ENCODE assay signal across 32 cellular contexts in the genomic region with DNA sequence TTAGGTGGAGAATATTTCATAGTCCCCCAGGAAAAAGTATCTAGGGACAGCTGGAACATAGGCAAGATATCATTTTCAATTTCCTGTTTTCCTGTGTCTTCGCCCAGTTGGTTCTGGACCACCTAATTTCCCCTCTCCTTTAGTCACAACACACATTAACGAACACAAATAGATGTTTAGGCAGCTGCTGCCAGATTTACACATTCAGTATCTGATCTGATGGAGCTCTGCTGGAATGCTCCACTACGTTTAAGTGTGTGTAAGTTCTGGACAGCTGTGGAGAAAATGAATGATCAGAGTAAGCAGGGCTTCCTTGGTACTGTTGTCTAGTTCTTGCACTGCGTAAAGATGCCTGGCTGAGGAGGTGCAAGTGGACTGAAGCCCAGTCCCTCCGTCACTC.
"Had no signal": no experiment of that assay in that cellular context is flagged by ENCODE, and none has a peak within 500 bp of the region (broad histone marks: within the 10 kb centered on the region; RNA-seq: fewer than 3 reads in every experiment).

No MANE protein-coding gene starts in this region.

- H3K27me3 ChIP-seq: ascending aorta, cardiac muscle cell, SJSA1 had no signal

- H3K4me1 ChIP-seq: ascending aorta, SJSA1 had no signal

- ATAC-seq: activated CD4-positive, CD25-positive, alpha-beta regulatory T cell treated with anti-CD3 and anti-CD28 coated beads, Interleukin-2, amount 50 U/mL, for 24 hours had no signal

- H3K27ac Mint-ChIP-seq: activated CD4-positive, alpha-beta T cell treated with anti-CD3 and anti-CD28 coated beads for 36 hours; activated CD4-positive, alpha-beta T cell treated with anti-CD3 and anti-CD28 coated beads, Interleukin-2, amount 10 ng/mL, durations not matched to agents 7 days and 5 days; activated CD8-positive, alpha-beta T cell treated with anti-CD3 and anti-CD28 coated beads, Interleukin-2, amount 10 ng/mL, durations not matched to agents 7 days and 5 days; activated naive CD4-positive, alpha-beta T cell treated with anti-CD3 and anti-CD28 coated beads, Interleukin-2, amount 50 U/mL, for 24 hours; activated naive CD8-positive, alpha-beta T cell treated with anti-CD3 and anti-CD28 coated beads, Interleukin-2, amount 10 ng/mL, durations not matched to agents 7 days and 5 days; activated T-cell treated with anti-CD3 and anti-CD28 coated beads, Interleukin-2, amount 50 U/mL, for 24 hours; activated T-helper 2 cell treated with anti-CD3 and anti-CD28 coated beads, Interferon-gamma antibody, Interleukin-2, Interleukin-4, amounts not matched to agents 10 μg/mL and 5 μg/mL and 100 μg/mL, durations not matched to agents 14 hours and 24 hours and 36 hours; T-helper 1 cell treated with Interleukin-12 subunit alpha and Interleukin-12 subunit beta and Interleukin-4 antibody, amounts not matched to agents 30 μg/mL and 1 μg/mL, for 36 hours; T-helper 2 cell treated with Interferon-gamma antibody and Interleukin-4, amounts not matched to agents 5 μg/mL and 100 μg/mL, for 36 hours; WTC11 had no signal

- H3K27ac ChIP-seq: ascending aorta, cardiac muscle cell, SJSA1 had no signal

- H3K4me3 Mint-ChIP-seq: activated CD4-positive, alpha-beta T cell treated with anti-CD3 and anti-CD28 coated beads for 36 hours; activated CD4-positive, alpha-beta T cell treated with anti-CD3 and anti-CD28 coated beads, Interleukin-2, amount 10 ng/mL, durations not matched to agents 7 days and 5 days; activated CD8-positive, alpha-beta T cell treated with anti-CD3 and anti-CD28 coated beads, Interleukin-2, amount 10 ng/mL, durations not matched to agents 7 days and 5 days; activated naive CD4-positive, alpha-beta T cell treated with anti-CD3 and anti-CD28 coated beads, Interleukin-2, amount 50 U/mL, for 24 hours; activated naive CD8-positive, alpha-beta T cell treated with anti-CD3 and anti-CD28 coated beads, Interleukin-2, amount 10 ng/mL, durations not matched to agents 7 days and 5 days; activated T-cell treated with anti-CD3 and anti-CD28 coated beads, Interleukin-2, amount 50 U/mL, for 24 hours; central memory CD8-positive, alpha-beta T cell; T-helper 1 cell treated with Interleukin-12 subunit alpha and Interleukin-12 subunit beta and Interleukin-4 antibody, amounts not matched to agents 30 μg/mL and 1 μg/mL, for 36 hours; T-helper 2 cell treated with Interferon-gamma antibody and Interleukin-4, amounts not matched to agents 5 μg/mL and 100 μg/mL, for 36 hours had no signal

- H3K9me3 Mint-ChIP-seq: activated CD4-positive, alpha-beta T cell treated with anti-CD3 and anti-CD28 coated beads, Interleukin-2, amount 10 ng/mL, durations not matched to agents 7 days and 5 days; activated naive CD4-positive, alpha-beta T cell treated with anti-CD3 and anti-CD28 coated beads, Interleukin-2, amount 50 U/mL, for 24 hours; activated naive CD8-positive, alpha-beta T cell treated with anti-CD3 and anti-CD28 coated beads, Interleukin-2, amount 10 ng/mL, durations not matched to agents 7 days and 5 days; activated T-cell treated with anti-CD3 and anti-CD28 coated beads, Interleukin-2, amount 50 U/mL, for 24 hours; activated T-helper 2 cell treated with anti-CD3 and anti-CD28 coated beads, Interferon-gamma antibody, Interleukin-2, Interleukin-4, amounts not matched to agents 10 μg/mL and 5 μg/mL and 100 μg/mL, durations not matched to agents 14 hours and 24 hours and 36 hours; central memory CD8-positive, alpha-beta T cell; T-helper 1 cell treated with Interleukin-12 subunit alpha and Interleukin-12 subunit beta and Interleukin-4 antibody, amounts not matched to agents 30 μg/mL and 1 μg/mL, for 36 hours; T-helper 2 cell treated with Interferon-gamma antibody and Interleukin-4, amounts not matched to agents 5 μg/mL and 100 μg/mL, for 36 hours; WTC11 had no signal

- DNase-seq: activated CD4-positive, alpha-beta T cell treated with anti-CD3 and anti-CD28 coated beads for 36 hours; activated CD4-positive, alpha-beta T cell treated with anti-CD3 and anti-CD28 coated beads, Interleukin-2, amount 10 ng/mL, durations not matched to agents 7 days and 5 days; activated CD4-positive, alpha-beta T cell treated with anti-CD3 and anti-CD28 coated beads, Interleukin-2, amount 50 U/mL, for 48 hours; activated CD8-positive, alpha-beta T cell treated with anti-CD3 and anti-CD28 coated beads, Interleukin-2, amount 10 ng/mL, durations not matched to agents 7 days and 5 days; activated gamma-delta T cell; activated naive CD4-positive, alpha-beta T cell treated with Interleukin-2 at 50 U/mL for 16 hours; activated naive CD8-positive, alpha-beta T cell treated with anti-CD3 and anti-CD28 coated beads, Interleukin-2, amount 10 ng/mL, durations not matched to agents 7 days and 5 days; activated T-cell treated with anti-CD3 and anti-CD28 coated beads, Interleukin-2, amount 50 U/mL, for 24 hours; MG63; NCI-H1048; NCI-H1105 treated with DMSO at 0.1 percent for 48 hours; NCI-H1436; NCI-H1694; NCI-H1930; NCI-H2081 treated with DMSO at 0.1 percent for 48 hours; NCI-H226; NCI-H446 treated with DMSO at 0.1 percent for 48 hours; NCI-H524; NCI-H69; SHP77; SK-N-SH had no signal

- H3K36me3 Mint-ChIP-seq: activated naive CD4-positive, alpha-beta T cell treated with anti-CD3 and anti-CD28 coated beads, Interleukin-2, amount 50 U/mL, for 24 hours; activated naive CD8-positive, alpha-beta T cell treated with anti-CD3 and anti-CD28 coated beads, Interleukin-2, amount 10 ng/mL, durations not matched to agents 7 days and 5 days; WTC11 had no signal

- FAIRE-seq: TTC549 had no signal

- H3K9me3 ChIP-seq: ascending aorta, MG63, SJSA1, SK-N-SH had no signal

- H3K9ac ChIP-seq: SK-N-SH had no signal

- H3K4me2 ChIP-seq: SK-N-SH had no signal

- H3K36me3 ChIP-seq: ascending aorta, cardiac muscle cell, MG63, SJSA1 had no signal

- H3K9me2 ChIP-seq: SK-N-SH had no signal

- H3K4me3 ChIP-seq: ascending aorta, cardiac muscle cell, MG63, SJSA1 had no signal
